Comparison of ENCODE assay signal across 14 cellular contexts in genomic region chr3:102354818-102355515, GRCh38.
DNase-seq lines count a peak whose midpoint lies in the region; ATAC-seq and TF ChIP-seq lines count a peak whose summit lies in the region.
"Had no signal": no experiment of that assay in that cellular context is flagged by ENCODE, and none has a peak within 500 bp of the region (broad histone marks: within the 10 kb centered on the region; RNA-seq: fewer than 3 reads in every experiment).

No MANE protein-coding gene starts in this region.

- H3K27me3 ChIP-seq in CD4-positive, alpha-beta T cell (ENCODE audit: control insufficient read depth, insufficient read depth, low read length): no peaks in the 10 kb centered on the region
- no peaks in the 10 kb centered on the region for H3K27me3 ChIP-seq in vagina
- H3K27me3 ChIP-seq: cardiac muscle cell, stomach had no signal

- intact Hi-C loops in CD4-positive, alpha-beta T cell (cut with DNase I, micrococcal nuclease): no loop called here
- intact Hi-C loops in vagina (cut with DNase I): no loop called here
- intact Hi-C loops in cardiac septum (cut with DNase I): no loop called here

- CTCF ChIA-PET in CD4-positive, alpha-beta T cell (lab: Charles Lee): no interaction called here

- no peak for ATAC-seq in CD4-positive, alpha-beta T cell (ENCODE audit: poor library complexity)
- ATAC-seq: GM12878 had no signal

- no peak overlapping the region for H3K27ac Mint-ChIP-seq in CD4-positive, alpha-beta T cell
- H3K27ac Mint-ChIP-seq: CD4-positive, alpha-beta memory T cell; naive B cell had no signal

- POLR2A ChIA-PET in CD4-positive, alpha-beta T cell (lab: Charles Lee): no interaction called here

- no peak for TF ChIP-seq POLR2A in vagina (IDR thresholded peaks at IDR 0.05)

- H3K9me3 ChIP-seq in CD4-positive, alpha-beta T cell (ENCODE audit: control insufficient read depth, low read length): no peaks in the 10 kb centered on the region
- no peaks in the 10 kb centered on the region for H3K9me3 ChIP-seq in vagina
- H3K9me3 ChIP-seq: stomach had no signal

- H3K4me3 Mint-ChIP-seq in CD4-positive, alpha-beta T cell: no peak overlapping the region
- H3K4me3 Mint-ChIP-seq: CD4-positive, alpha-beta memory T cell; naive B cell had no signal

- DNase-seq in DMS53 treated with DMSO at 0.1 percent for 48 hours (lab: John Stamatoyannopoulos, UW; ENCODE audit: unreplicated experiment) (peak; percentile 36), HT1080 (ENCODE audit: low read depth) (peak; percentile 65), astrocyte of the spinal cord (ENCODE audit: low read depth, low spot score) (peak; percentile 74), kidney tubule cell (ENCODE audit: low spot score) (peak; percentile 69), NCI-H748 treated with DMSO at 0.1 percent for 48 hours (lab: John Stamatoyannopoulos, UW) (no peak), vagina (ENCODE audit: extremely low spot score in 2 of 2) (no peak), cardiac septum (ENCODE audit: low spot score) (no peak)
- no peak for DNase-seq in CD4-positive, alpha-beta T cell
- DNase-seq: CD4-positive, alpha-beta memory T cell; naive B cell; stomach had no signal

- H3K9me3 Mint-ChIP-seq in CD4-positive, alpha-beta T cell: no peaks in the 10 kb centered on the region
- H3K9me3 Mint-ChIP-seq: CD4-positive, alpha-beta memory T cell; naive B cell had no signal

- no peaks in the 10 kb centered on the region for H3K36me3 ChIP-seq in vagina
- H3K36me3 ChIP-seq: cardiac muscle cell, stomach had no signal

- peaks cover 10% of the 10 kb centered on the region for H3K27me3 Mint-ChIP-seq in CD4-positive, alpha-beta T cell

- in situ Hi-C loops in astrocyte of the spinal cord (cut with HindIII; ENCODE audit: low sequenced_read_pairs): no loop called here

- TF ChIP-seq CTCF in astrocyte of the spinal cord (IDR thresholded peaks at IDR 0.05; ENCODE audit: low read depth, low read length): no peak
- no peak for TF ChIP-seq CTCF in CD4-positive, alpha-beta T cell (IDR thresholded peaks at IDR 0.05)
- TF ChIP-seq CTCF in vagina (IDR thresholded peaks at IDR 0.05): no peak

- H3K27ac ChIP-seq in CD4-positive, alpha-beta T cell (ENCODE audit: low read depth, low read length): no peak overlapping the region
- no peak overlapping the region for H3K27ac ChIP-seq in vagina
- H3K27ac ChIP-seq: cardiac muscle cell, KMS-11, stomach had no signal

- no peaks in the 10 kb centered on the region for H3K4me1 ChIP-seq in vagina
- H3K4me1 ChIP-seq: stomach had no signal

- H3K4me3 ChIP-seq in astrocyte of the spinal cord (ENCODE audit: low read depth, low read length) (no peak overlapping the region), vagina (no peak overlapping the region)
- H3K4me3 ChIP-seq: cardiac muscle cell, GM12878, stomach had no signal

- no peaks in the 10 kb centered on the region for H3K36me3 Mint-ChIP-seq in CD4-positive, alpha-beta T cell (ENCODE audit: low read depth)
- H3K36me3 Mint-ChIP-seq: CD4-positive, alpha-beta memory T cell; naive B cell had no signal

- H3K4me1 Mint-ChIP-seq in CD4-positive, alpha-beta T cell (ENCODE audit: low read depth): no peaks in the 10 kb centered on the region
- H3K4me1 Mint-ChIP-seq: naive B cell had no signal

Comparison
In these comparisons a context has a peak if more than half of its experiments do, and no peak if none do; other contexts are left out.
1. DNase-seq: peak in DMS53 treated with DMSO at 0.1 percent for 48 hours (single experiment), HT1080 (single experiment), astrocyte of the spinal cord (single experiment) and kidney tubule cell (single experiment); none in CD4-positive, alpha-beta T cell (0 of 10), NCI-H748 treated with DMSO at 0.1 percent for 48 hours (single experiment), vagina (0 of 2) and cardiac septum (single experiment).